In genomic region chr14:31208546-31209424, GRCh38 we compare ENCODE assay signal across 8 cellular contexts. TPM values are rescaled to one million over a fixed set of nuclear protein-coding genes. Genes with fewer than 3 reads are reported as not detected.
DNase-seq lines count a peak whose midpoint lies in the region; ATAC-seq and FAIRE-seq lines count a peak whose summit lies in the region.

No MANE protein-coding gene starts in this region.

- peak overlapping the region; percentile 100 for H3K27ac Mint-ChIP-seq in T-helper 2 cell treated with Interferon-gamma antibody and Interleukin-4, amounts not matched to agents 5 μg/mL and 100 μg/mL, for 36 hours

- H3K23ac ChIP-seq in neuronal stem cell (ENCODE audit: low read depth, low read length, poor library complexity): no peak overlapping the region

- no peak overlapping the region for H3K14ac ChIP-seq in neuronal stem cell (ENCODE audit: low read length)

- no peak overlapping the region for H2BK15ac ChIP-seq in neuronal stem cell (ENCODE audit: low read length)

- H3K9ac ChIP-seq in duodenal mucosa (ENCODE audit: low read depth in 1 of 2, low read length in 2 of 2): peak overlapping the region; percentile 86 to 95
- no peak overlapping the region for H3K9ac ChIP-seq in neuronal stem cell (ENCODE audit: low read depth, low read length, poor library complexity)

- ATAC-seq in HG02759 (IDR thresholded peaks at IDR 0.05; ENCODE audit: unreplicated experiment) (no peak), HG02571 (IDR thresholded peaks at IDR 0.05; ENCODE audit: unreplicated experiment) (no peak)

- H3K79me1 ChIP-seq in neuronal stem cell (ENCODE audit: low read depth, low read length): no peaks in the 10 kb centered on the region

- H3K4me3 ChIP-seq in duodenal mucosa (ENCODE audit: low read depth in 1 of 2, low read length in 2 of 2) (peak overlapping the region; percentile 79 to 94), neuronal stem cell (ENCODE audit: low read length in 2 of 2) (peak overlapping the region in 1 of 2 donors; percentile 54)

- no peaks in the 10 kb centered on the region for H3K27me3 Mint-ChIP-seq in T-helper 2 cell treated with Interferon-gamma antibody and Interleukin-4, amounts not matched to agents 5 μg/mL and 100 μg/mL, for 36 hours (ENCODE audit: low read depth)

- no peak for FAIRE-seq in GM19239 (lab: Jason Lieb, UNC)

- peak overlapping the region; percentile 100 for H3K27ac ChIP-seq in duodenal mucosa (ENCODE audit: low read depth, low read length)
- peak overlapping the region; percentile 99 for H3K27ac ChIP-seq in neuronal stem cell (replicated peaks; ENCODE audit: low read length)

- H3K36me3 ChIP-seq in duodenal mucosa (ENCODE audit: control insufficient read depth in 1 of 2, insufficient read depth in 2 of 2, low read length in 2 of 2) (no peaks in the 10 kb centered on the region), neuronal stem cell (replicated peaks in 1 of 2; ENCODE audit: control insufficient read depth in 2 of 2, insufficient read depth in 2 of 2, low read length in 2 of 2) (peaks cover 0 to 19% of the 10 kb centered on the region in 2 donors)

- no peak overlapping the region for H2BK5ac ChIP-seq in neuronal stem cell (ENCODE audit: low read length)

- H2BK120ac ChIP-seq in neuronal stem cell (ENCODE audit: low read depth, low read length): no peak overlapping the region

- WGBS in neuronal stem cell (ENCODE audit: extremely low coverage in 2 of 2, insufficient read length in 2 of 2, insufficient replicate concordance in 1 of 2), 2 donors: no CpG with 5 or more reads among the region's 16 CpGs

- no peak overlapping the region for H2BK12ac ChIP-seq in neuronal stem cell (ENCODE audit: low read length)

- no peaks in the 10 kb centered on the region for H3K27me3 ChIP-seq in duodenal mucosa (ENCODE audit: control insufficient read depth in 1 of 2, insufficient read depth in 2 of 2, low read length in 2 of 2)
- no peaks in the 10 kb centered on the region for H3K27me3 ChIP-seq in neuronal stem cell (ENCODE audit: control insufficient read depth in 3 of 3, insufficient read depth in 3 of 3, low read depth in 1 of 3, low read length in 3 of 3)

- peaks cover 20% of the 10 kb centered on the region for H3K36me3 Mint-ChIP-seq in T-helper 2 cell treated with Interferon-gamma antibody and Interleukin-4, amounts not matched to agents 5 μg/mL and 100 μg/mL, for 36 hours (ENCODE audit: low read depth)

- no peak overlapping the region for H4K91ac ChIP-seq in neuronal stem cell (ENCODE audit: low read depth, low read length, poor library complexity)

- no peak overlapping the region for H2AK5ac ChIP-seq in neuronal stem cell (ENCODE audit: low read depth, low read length)

- H2AFZ ChIP-seq in neuronal stem cell (ENCODE audit: low read length): peak overlapping the region; percentile 92

- H3K9me3 ChIP-seq in duodenal mucosa (ENCODE audit: control insufficient read depth in 1 of 2, low read length in 2 of 2): no peaks in the 10 kb centered on the region
- peaks cover 0 to 2% of the 10 kb centered on the region in 2 donors for H3K9me3 ChIP-seq in neuronal stem cell (replicated peaks in 1 of 2; ENCODE audit: control insufficient read depth in 2 of 2, insufficient read depth in 1 of 2, low read depth in 1 of 2, low read length in 2 of 2)

- H3K4me1 ChIP-seq in duodenal mucosa (ENCODE audit: control insufficient read depth in 1 of 2, insufficient read depth in 2 of 2, low read length in 2 of 2) (peaks cover 10 to 19% of the 10 kb centered on the region in 2 donors), neuronal stem cell (ENCODE audit: control insufficient read depth in 2 of 2, insufficient read depth in 1 of 2, low read depth in 1 of 2, low read length in 2 of 2) (peaks cover 5 to 6% of the 10 kb centered on the region in 2 donors)

- peak overlapping the region; percentile 66 for H3K4me2 ChIP-seq in neuronal stem cell (ENCODE audit: insufficient read depth, low read length, poor library complexity, severe bottlenecking)

- peak overlapping the region; percentile 94 for H3K4me3 Mint-ChIP-seq in T-helper 2 cell treated with Interferon-gamma antibody and Interleukin-4, amounts not matched to agents 5 μg/mL and 100 μg/mL, for 36 hours

- H3K18ac ChIP-seq in neuronal stem cell (ENCODE audit: low read length): no peak overlapping the region

- no peak overlapping the region for H4K8ac ChIP-seq in neuronal stem cell (ENCODE audit: low read depth, low read length)

- H3K4me1 Mint-ChIP-seq in T-helper 2 cell treated with Interferon-gamma antibody and Interleukin-4, amounts not matched to agents 5 μg/mL and 100 μg/mL, for 36 hours (ENCODE audit: low read depth): peaks cover 40% of the 10 kb centered on the region

- H3K4ac ChIP-seq in neuronal stem cell (ENCODE audit: low read length): no peak overlapping the region

- H3K9me3 Mint-ChIP-seq in T-helper 2 cell treated with Interferon-gamma antibody and Interleukin-4, amounts not matched to agents 5 μg/mL and 100 μg/mL, for 36 hours: no peaks in the 10 kb centered on the region

- DNase-seq in GM19239 (ENCODE audit: insufficient read length, low spot score): peak; percentile 25
- DNase-seq in T-helper 2 cell treated with Interferon-gamma antibody and Interleukin-4, amounts not matched to agents 5 μg/mL and 100 μg/mL, for 36 hours (ENCODE audit: low spot score): no peak
- DNase-seq in neuronal stem cell (ENCODE audit: low spot score): no peak
- no peak for DNase-seq in Ammon's horn (ENCODE audit: low spot score)
- DNase-seq in HT-29 (ENCODE audit: low spot score): no peak

RNA-seq across cellular contexts. Expression of gene HECTD1, which starts 1.2 kb away (rescaled TPM):
- 37.9 TPM for polyA plus RNA-seq in neuronal stem cell (2013, experiment 1 of 2)
- 42.1 TPM for polyA plus RNA-seq in neuronal stem cell (2013, experiment 2 of 2)
- 73.1 and 75.3 TPM in 2 replicates for total RNA-seq in HT-29 (2014; rRNA removed; shearing (Covaris generic))
